ENCODE assay signal across 9 cellular contexts in genomic region chrX:41596586-41596985, GRCh38.
DNase-seq lines count a peak whose midpoint lies in the region; ATAC-seq, FAIRE-seq and TF ChIP-seq lines count a peak whose summit lies in the region.
"Had no signal": no experiment of that assay in that cellular context is flagged by ENCODE, and none has a peak within 500 bp of the region (broad histone marks: within the 10 kb centered on the region; RNA-seq: fewer than 3 reads in every experiment).

No MANE protein-coding gene starts in this region.

- H3K27ac ChIP-seq in PC-9: no peak overlapping the region

- H3K9me3 ChIP-seq in PC-9 (ENCODE audit: insufficient read depth, low read depth): no peaks in the 10 kb centered on the region

- H3K79me2 ChIP-seq in PC-9 (ENCODE audit: low read depth): no peaks in the 10 kb centered on the region

- H4K20me1 ChIP-seq in PC-9 (ENCODE audit: insufficient read depth): no peaks in the 10 kb centered on the region

- TF ChIP-seq CTCF in PC-9 (conservative IDR thresholded peaks at IDR 0.05): no peak

- no peaks in the 10 kb centered on the region for H3K9me2 ChIP-seq in PC-9 (ENCODE audit: insufficient read depth)

- no peaks in the 10 kb centered on the region for H3K27me3 ChIP-seq in PC-9 (ENCODE audit: insufficient read depth, low read depth)

- ATAC-seq in GM21447 (IDR thresholded peaks at IDR 0.05; ENCODE audit: unreplicated experiment): peak; percentile 97
- peak; percentile 90 for ATAC-seq in HG03280 (IDR thresholded peaks at IDR 0.05; ENCODE audit: unreplicated experiment)
- ATAC-seq in esophagus mucosa: peak; percentile 66

- POLR2A ChIA-PET in PC-9 (lab: Charles Lee; ENCODE audit: unreplicated experiment): interaction anchor here (0.7 kb wide), 1 partner anchor 268 kb away, joined by 5 read pairs; no protein-coding TSS in a partner anchor

- no peaks in the 10 kb centered on the region for H3K36me3 ChIP-seq in PC-9 (ENCODE audit: low read depth)

- no peak overlapping the region for H3K4me3 ChIP-seq in PC-9

- DNase-seq in GM18507 (ENCODE audit: extremely low spot score, insufficient read length, low read depth) (no peak), PC-9 (no peak), NOMO-1 treated with DMSO at 0.1 percent for 48 hours (lab: John Stamatoyannopoulos, UW; ENCODE audit: unreplicated experiment) (no peak), NCI-H446 (lab: John Stamatoyannopoulos, UW) (no peak), SIG-M5 (lab: John Stamatoyannopoulos, UW) (no peak)
- DNase-seq: activated gamma-delta T cell had no signal

- no peaks in the 10 kb centered on the region for H3F3A ChIP-seq in PC-9 (ENCODE audit: insufficient read depth, low read depth)

- peak; percentile 93 for FAIRE-seq in GM18507 (lab: Jason Lieb, UNC)

- H3K4me2 ChIP-seq in PC-9: no peak overlapping the region

- intact Hi-C loops in PC-9 (cut with micrococcal nuclease; ENCODE audit: unreplicated experiment): no loop called here

- CTCF ChIA-PET in PC-9 (lab: Charles Lee): no interaction called here

- BruUV-seq in PC-9 (replicated peaks; lab: Mats Ljungman, UMichigan): no TSS peak

- H3K4me1 ChIP-seq in PC-9 (replicated peaks; ENCODE audit: insufficient read depth): no peaks in the 10 kb centered on the region

- no peak overlapping the region for H2AFZ ChIP-seq in PC-9
